9 cellular contexts compared by ENCODE assay signal in genomic region chr2:105438104-105438929, GRCh38. TPM values are rescaled to one million over a fixed set of nuclear protein-coding genes. Genes with fewer than 3 reads are reported as not detected.
DNase-seq lines count a peak whose midpoint lies in the region; ATAC-seq, FAIRE-seq and TF ChIP-seq lines count a peak whose summit lies in the region.
"Had no signal": no experiment of that assay in that cellular context is flagged by ENCODE, and none has a peak within 500 bp of the region (broad histone marks: within the 10 kb centered on the region; RNA-seq: fewer than 3 reads in every experiment).

No MANE protein-coding gene starts in this region.

- TF ChIP-seq POLR2A in H54 (IDR thresholded peaks at IDR 0.05; ENCODE audit: low read depth, low read length), result no peak

- no peaks in the 10 kb centered on the region for H3K36me3 ChIP-seq in SJCRH30
- H3K36me3 ChIP-seq in left ventricle myocardium inferior, result peaks cover 16% of the 10 kb centered on the region

- peak overlapping the region; percentile 30 for H3K4me3 ChIP-seq in SJCRH30
- H3K4me3 ChIP-seq in left ventricle myocardium inferior, result peak overlapping the region; percentile 66
- no peak overlapping the region for H3K4me3 ChIP-seq in skeletal muscle cell (ENCODE audit: low read depth, low read length)

- H3K9me3 ChIP-seq in SJCRH30 (replicated peaks) (no peaks in the 10 kb centered on the region), left ventricle myocardium inferior (replicated peaks) (no peaks in the 10 kb centered on the region)

- intact Hi-C loops in left ventricle myocardium inferior (cut with micrococcal nuclease), result loop anchor here (10.0 kb wide), 1 partner anchor 56 kb away; no protein-coding TSS in a partner anchor

- H3K4me1 ChIP-seq in SJCRH30 (peaks cover 29% of the 10 kb centered on the region), left ventricle myocardium inferior (peaks cover 20% of the 10 kb centered on the region)

- FAIRE-seq in H54 (lab: Jason Lieb, UNC), result peak; percentile 75

- H3K27ac ChIP-seq in SJCRH30, result peak overlapping the region; percentile 97
- peak overlapping the region; percentile 94 for H3K27ac ChIP-seq in left ventricle myocardium inferior (replicated peaks)

- no peak for TF ChIP-seq CTCF in left ventricle myocardium inferior (IDR thresholded peaks at IDR 0.05; ENCODE audit: borderline replicate concordance)

- peak; percentile 23 for DNase-seq in H54 (ENCODE audit: insufficient read length, low spot score)
- peak; percentile 96 to 99 for DNase-seq in SJCRH30
- DNase-seq in left ventricle myocardium inferior, result peak; percentile 80
- DNase-seq in skeletal muscle cell (ENCODE audit: low read depth), result peak; percentile 56
- DNase-seq in Ammon's horn (ENCODE audit: low spot score), result no peak
- no peak for DNase-seq in inferior parietal cortex (ENCODE audit: extremely low spot score)
- no peak for DNase-seq in SIG-M5 (lab: John Stamatoyannopoulos, UW)
- DNase-seq: activated T-cell treated with anti-CD3 and anti-CD28 coated beads, Interleukin-2, amount 50 U/mL, for 72 hours had no signal

- no peak for ATAC-seq in HG03095 (IDR thresholded peaks at IDR 0.05; ENCODE audit: unreplicated experiment)
- ATAC-seq: activated T-cell treated with anti-CD3 and anti-CD28 coated beads, Interleukin-2, amount 50 U/mL, for 72 hours had no signal

- no peaks in the 10 kb centered on the region for H3K27me3 ChIP-seq in SJCRH30
- peaks cover 5% of the 10 kb centered on the region for H3K27me3 ChIP-seq in left ventricle myocardium inferior (ENCODE audit: low read depth)

RNA-seq across cellular contexts. Expression of gene FHL2, which starts 39.5 kb away (rescaled TPM):
- total RNA-seq in SJCRH30 (2014; rRNA removed; shearing (Covaris generic)), result 27.4 and 30.7 TPM in 2 replicates
- total RNA-seq in left ventricle myocardium inferior, result 2,742 TPM

Comparison
In these comparisons a context has a peak if more than half of its experiments do, and no peak if none do; other contexts are left out.
1. DNase-seq: peak in H54 (single experiment), SJCRH30 (2 of 2), left ventricle myocardium inferior (single experiment) and skeletal muscle cell (single experiment); none in Ammon's horn (single experiment), inferior parietal cortex (single experiment) and SIG-M5 (single experiment).
2. RNA of gene FHL2, which starts 39.5 kb away (total RNA-seq): 2,742 TPM in left ventricle myocardium inferior (single experiment); 27.4 to 30.7 TPM in SJCRH30; every median in the first group is over 10 times any median in the second.